In the genomic region with DNA sequence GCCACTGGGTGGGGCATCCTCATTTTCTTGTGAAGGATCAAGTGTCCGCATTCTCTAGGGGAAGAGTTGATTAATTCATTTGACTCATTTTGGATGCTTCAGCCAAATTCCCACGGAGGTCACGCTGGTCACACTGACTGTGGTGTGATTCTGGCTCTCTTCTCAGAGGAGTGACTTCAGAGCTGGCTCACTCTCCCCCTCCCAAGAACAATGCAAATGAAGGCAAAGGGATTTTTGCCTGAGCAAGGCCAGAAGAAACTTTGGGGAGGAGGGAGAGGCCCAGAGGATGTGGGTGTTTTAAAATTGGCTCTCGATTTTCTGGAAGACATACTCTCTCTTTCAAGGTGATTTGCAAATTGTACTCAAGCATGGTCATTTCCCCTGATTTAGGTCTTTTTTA, we compare ENCODE assay signal across 1 cellular context.
TF ChIP-seq lines count a peak whose summit lies in the region.

No MANE protein-coding gene starts in this region.

TF ChIP-seq in K562, 482 proteins besides CTCF, POLR2A, EP300 and RAD21 (continued from another document):
- TF ChIP-seq, protein P1, sequence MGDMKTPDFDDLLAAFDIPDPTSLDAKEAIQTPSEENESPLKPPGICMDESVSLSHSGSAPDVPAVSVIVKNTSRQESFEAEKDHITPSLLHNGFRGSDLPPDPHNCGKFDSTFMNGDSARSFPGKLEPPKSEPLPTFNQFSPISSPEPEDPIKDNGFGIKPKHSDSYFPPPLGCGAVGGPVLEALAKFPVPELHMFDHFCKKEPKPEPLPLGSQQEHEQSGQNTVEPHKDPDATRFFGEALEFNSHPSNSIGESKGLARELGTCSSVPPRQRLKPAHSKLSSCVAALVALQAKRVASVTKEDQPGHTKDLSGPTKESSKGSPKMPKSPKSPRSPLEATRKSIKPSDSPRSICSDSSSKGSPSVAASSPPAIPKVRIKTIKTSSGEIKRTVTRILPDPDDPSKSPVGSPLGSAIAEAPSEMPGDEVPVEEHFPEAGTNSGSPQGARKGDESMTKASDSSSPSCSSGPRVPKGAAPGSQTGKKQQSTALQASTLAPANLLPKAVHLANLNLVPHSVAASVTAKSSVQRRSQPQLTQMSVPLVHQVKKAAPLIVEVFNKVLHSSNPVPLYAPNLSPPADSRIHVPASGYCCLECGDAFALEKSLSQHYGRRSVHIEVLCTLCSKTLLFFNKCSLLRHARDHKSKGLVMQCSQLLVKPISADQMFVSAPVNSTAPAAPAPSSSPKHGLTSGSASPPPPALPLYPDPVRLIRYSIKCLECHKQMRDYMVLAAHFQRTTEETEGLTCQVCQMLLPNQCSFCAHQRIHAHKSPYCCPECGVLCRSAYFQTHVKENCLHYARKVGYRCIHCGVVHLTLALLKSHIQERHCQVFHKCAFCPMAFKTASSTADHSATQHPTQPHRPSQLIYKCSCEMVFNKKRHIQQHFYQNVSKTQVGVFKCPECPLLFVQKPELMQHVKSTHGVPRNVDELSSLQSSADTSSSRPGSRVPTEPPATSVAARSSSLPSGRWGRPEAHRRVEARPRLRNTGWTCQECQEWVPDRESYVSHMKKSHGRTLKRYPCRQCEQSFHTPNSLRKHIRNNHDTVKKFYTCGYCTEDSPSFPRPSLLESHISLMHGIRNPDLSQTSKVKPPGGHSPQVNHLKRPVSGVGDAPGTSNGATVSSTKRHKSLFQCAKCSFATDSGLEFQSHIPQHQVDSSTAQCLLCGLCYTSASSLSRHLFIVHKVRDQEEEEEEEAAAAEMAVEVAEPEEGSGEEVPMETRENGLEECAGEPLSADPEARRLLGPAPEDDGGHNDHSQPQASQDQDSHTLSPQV (IDR thresholded peaks at IDR 0.05) = peak; percentile 31; the same call in 1 of the 2 replicates
- peak; percentile 15 for TF ChIP-seq MEIS2 (IDR thresholded peaks at IDR 0.05; ENCODE audit: partially characterized antibody)
- TF ChIP-seq SP2 (IDR thresholded peaks at IDR 0.05; ENCODE audit: extremely low read depth, low read depth, low read length, poor library complexity, severe bottlenecking) = no peak
- 0 out of 2 replicates have a peak, but pooled peaks have one; percentile 24 for TF ChIP-seq NFRKB (IDR thresholded peaks at IDR 0.05; ENCODE audit: low read depth)
- TF ChIP-seq ELF4 (CRISPR knock-in tag; IDR thresholded peaks at IDR 0.05) = no peak
- no peak for TF ChIP-seq WHSC1 (IDR thresholded peaks at IDR 0.05; ENCODE audit: low read length)
- TF ChIP-seq, protein P2, sequence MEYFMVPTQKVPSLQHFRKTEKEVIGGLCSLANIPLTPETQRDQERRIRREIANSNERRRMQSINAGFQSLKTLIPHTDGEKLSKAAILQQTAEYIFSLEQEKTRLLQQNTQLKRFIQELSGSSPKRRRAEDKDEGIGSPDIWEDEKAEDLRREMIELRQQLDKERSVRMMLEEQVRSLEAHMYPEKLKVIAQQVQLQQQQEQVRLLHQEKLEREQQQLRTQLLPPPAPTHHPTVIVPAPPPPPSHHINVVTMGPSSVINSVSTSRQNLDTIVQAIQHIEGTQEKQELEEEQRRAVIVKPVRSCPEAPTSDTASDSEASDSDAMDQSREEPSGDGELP (CRISPR knock-in tag; IDR thresholded peaks at IDR 0.05; ENCODE audit: borderline replicate concordance) = no peak
- TF ChIP-seq LCOR (CRISPR knock-in tag; IDR thresholded peaks at IDR 0.05) = 0 out of 2 replicates have a peak, but pooled peaks have one; percentile 43
